Comparison of ENCODE assay signal across 31 cellular contexts in genomic region chr12:95074766-95075165, GRCh38. TPM values are rescaled to one million over a fixed set of nuclear protein-coding genes. Genes with fewer than 3 reads are reported as not detected.
DNase-seq lines count a peak whose midpoint lies in the region; ATAC-seq and TF ChIP-seq lines count a peak whose summit lies in the region.
"Had no signal": no experiment of that assay in that cellular context is flagged by ENCODE, and none has a peak within 500 bp of the region (broad histone marks: within the 10 kb centered on the region; RNA-seq: fewer than 3 reads in every experiment).

No MANE protein-coding gene starts in this region.

- peaks cover 7% of the 10 kb centered on the region for H3K4me1 Mint-ChIP-seq in Calu3 (ENCODE audit: low read depth, unreplicated experiment)
- H3K4me1 Mint-ChIP-seq in naive thymus-derived CD8-positive, alpha-beta T cell = peaks cover 6 to 26% (median 13%) of the 10 kb centered on the region in 4 donors

- TF ChIP-seq CTCF in Calu3 (IDR thresholded peaks at IDR 0.05; ENCODE audit: unreplicated experiment) (no peak), astrocyte of the spinal cord (IDR thresholded peaks at IDR 0.05; ENCODE audit: low read depth, low read length) (no peak), gastroesophageal sphincter (IDR thresholded peaks at IDR 0.05) (no peak), sigmoid colon (IDR thresholded peaks at IDR 0.05) (no peak)

- intact Hi-C loops in Calu3 (cut with micrococcal nuclease; ENCODE audit: unreplicated experiment) = no loop called here
- intact Hi-C loops in sigmoid colon (cut with DNase I) = no loop called here

- no peak overlapping the region for H3K4me3 ChIP-seq in astrocyte of the spinal cord (ENCODE audit: low read depth, low read length)
- no peak overlapping the region for H3K4me3 ChIP-seq in gastroesophageal sphincter
- no peak overlapping the region for H3K4me3 ChIP-seq in sigmoid colon
- H3K4me3 ChIP-seq: adrenal gland; BLaER1 treated with 17β-estradiol and CSF1 and Interleukin-3, amounts not matched to agents 10 nM and 100 nM; cardiac muscle cell; esophagus squamous epithelium; left ventricle myocardium inferior; Peyer's patch; right lobe of liver; thyroid gland had no signal

- H3K27ac Mint-ChIP-seq in Calu3 (ENCODE audit: unreplicated experiment) = peak overlapping the region; percentile 56
- H3K27ac Mint-ChIP-seq in naive thymus-derived CD8-positive, alpha-beta T cell = no peak overlapping the region
- H3K27ac Mint-ChIP-seq: activated CD4-positive, alpha-beta T cell treated with anti-CD3 and anti-CD28 coated beads for 36 hours; endodermal cell; IgD-negative memory B cell; mesothelial cell of epicardium; nephron progenitor cell; stimulated activated naive CD8-positive, alpha-beta T cell treated with anti-CD3 and anti-CD28 coated beads, Interleukin-15, Interleukin-2, amounts not matched to agents 100 ng/mL and 50 ng/mL, for 24 hours; T-helper 2 cell treated with Interferon-gamma antibody and Interleukin-4, amounts not matched to agents 5 μg/mL and 100 μg/mL, for 36 hours had no signal

- peaks cover 63% of the 10 kb centered on the region for H3K36me3 Mint-ChIP-seq in Calu3 (ENCODE audit: insufficient read depth, unreplicated experiment)
- peaks cover 0 to 7% (median 1%) of the 10 kb centered on the region in 3 donors for H3K36me3 Mint-ChIP-seq in naive thymus-derived CD8-positive, alpha-beta T cell
- H3K36me3 Mint-ChIP-seq: mesothelial cell of epicardium had no signal

- H3K27me3 Mint-ChIP-seq in Calu3 (ENCODE audit: unreplicated experiment) = no peaks in the 10 kb centered on the region
- no peaks in the 10 kb centered on the region for H3K27me3 Mint-ChIP-seq in naive thymus-derived CD8-positive, alpha-beta T cell
- H3K27me3 Mint-ChIP-seq: activated CD4-positive, alpha-beta T cell treated with anti-CD3 and anti-CD28 coated beads for 36 hours; activated T-cell treated with anti-CD3 and anti-CD28 coated beads, Interleukin-2, amount 50 U/mL, for 24 hours; IgD-negative memory B cell; stimulated activated naive CD8-positive, alpha-beta T cell treated with anti-CD3 and anti-CD28 coated beads, Interleukin-15, Interleukin-2, amounts not matched to agents 100 ng/mL and 50 ng/mL, for 24 hours had no signal

- 42 to 57% methylated on average over 5 of the region's 5 CpGs for WGBS in gastroesophageal sphincter (ENCODE audit: low coverage in 1 of 2), 2 donors
- WGBS in sigmoid colon, 2 donors = 62 to 75% methylated on average over 5 of the region's 5 CpGs

- BruUV-seq in Calu3 (replicated peaks; lab: Mats Ljungman, UMichigan) = no TSS peak

- no peak for DNase-seq in Calu3
- DNase-seq in astrocyte of the spinal cord (ENCODE audit: low read depth, low spot score) = peak; percentile 63
- no peak for DNase-seq in sigmoid colon
- no peak for DNase-seq in T1000 (lab: John Stamatoyannopoulos, UW)
- DNase-seq in naive thymus-derived CD8-positive, alpha-beta T cell = no peak
- DNase-seq: activated T-cell treated with anti-CD3 and anti-CD28 coated beads, Interleukin-2, amount 50 U/mL, for 24 hours; COR-L47; cortex of kidney; DND-41; esophagus squamous epithelium; left ventricle myocardium inferior; NCI-H1105 treated with DMSO at 0.1 percent for 48 hours; NCI-H2029; NCI-H2227 treated with DMSO at 0.1 percent for 48 hours; NCI-H526 treated with DMSO at 0.1 percent for 48 hours; nephron progenitor cell; Peyer's patch; right lobe of liver; SHP77 treated with DMSO at 0.1 percent for 48 hours; thyroid gland had no signal

- no peak overlapping the region for H3K4me3 Mint-ChIP-seq in Calu3 (ENCODE audit: low read depth, unreplicated experiment)
- H3K4me3 Mint-ChIP-seq in naive thymus-derived CD8-positive, alpha-beta T cell = peak overlapping the region in 3 of 10 donors; percentile 8 to 22 (median 19)
- H3K4me3 Mint-ChIP-seq: activated CD4-positive, alpha-beta T cell treated with anti-CD3 and anti-CD28 coated beads for 36 hours; activated T-cell treated with anti-CD3 and anti-CD28 coated beads, Interleukin-2, amount 50 U/mL, for 24 hours; endodermal cell; stimulated activated naive CD8-positive, alpha-beta T cell treated with anti-CD3 and anti-CD28 coated beads, Interleukin-15, Interleukin-2, amounts not matched to agents 100 ng/mL and 50 ng/mL, for 24 hours; T-helper 2 cell treated with Interferon-gamma antibody and Interleukin-4, amounts not matched to agents 5 μg/mL and 100 μg/mL, for 36 hours had no signal

- H3K27me3 ChIP-seq in gastroesophageal sphincter = no peaks in the 10 kb centered on the region
- H3K27me3 ChIP-seq in sigmoid colon = no peaks in the 10 kb centered on the region
- H3K27me3 ChIP-seq: adrenal gland; BLaER1 treated with 17β-estradiol and CSF1 and Interleukin-3, amounts not matched to agents 10 nM and 100 nM; cardiac muscle cell; esophagus squamous epithelium; Peyer's patch; right lobe of liver; thyroid gland had no signal

- POLR2A ChIA-PET in naive thymus-derived CD8-positive, alpha-beta T cell (lab: Charles Lee) = no interaction called here

- CTCF ChIA-PET in Calu3 (lab: Charles Lee) = no interaction called here

- TF ChIP-seq EP300 in gastroesophageal sphincter (IDR thresholded peaks at IDR 0.05) (no peak), sigmoid colon (IDR thresholded peaks at IDR 0.05) (no peak)

- H3K9me3 ChIP-seq in gastroesophageal sphincter = no peaks in the 10 kb centered on the region
- H3K9me3 ChIP-seq in sigmoid colon = no peaks in the 10 kb centered on the region
- H3K9me3 ChIP-seq: adrenal gland; BLaER1 treated with 17β-estradiol and CSF1 and Interleukin-3, amounts not matched to agents 10 nM and 100 nM; esophagus squamous epithelium; left ventricle myocardium inferior; Peyer's patch; right lobe of liver; thyroid gland had no signal

- no peak for TF ChIP-seq POLR2A in gastroesophageal sphincter (IDR thresholded peaks at IDR 0.05)
- TF ChIP-seq POLR2A in sigmoid colon (IDR thresholded peaks at IDR 0.05) = no peak

- no peaks in the 10 kb centered on the region for H3K9me3 Mint-ChIP-seq in Calu3 (ENCODE audit: low read depth, unreplicated experiment)
- H3K9me3 Mint-ChIP-seq in naive thymus-derived CD8-positive, alpha-beta T cell = no peaks in the 10 kb centered on the region
- H3K9me3 Mint-ChIP-seq: activated T-cell treated with anti-CD3 and anti-CD28 coated beads, Interleukin-2, amount 50 U/mL, for 24 hours; endodermal cell; IgD-negative memory B cell; mesothelial cell of epicardium; nephron progenitor cell; stimulated activated naive CD8-positive, alpha-beta T cell treated with anti-CD3 and anti-CD28 coated beads, Interleukin-15, Interleukin-2, amounts not matched to agents 100 ng/mL and 50 ng/mL, for 24 hours; T-helper 2 cell treated with Interferon-gamma antibody and Interleukin-4, amounts not matched to agents 5 μg/mL and 100 μg/mL, for 36 hours had no signal

- H3K4me1 ChIP-seq in gastroesophageal sphincter (peaks cover 0 to 47% (median 11%) of the 10 kb centered on the region in 3 donors), sigmoid colon (peaks cover 0 to 31% (median 26%) of the 10 kb centered on the region in 4 donors)
- H3K4me1 ChIP-seq: right lobe of liver had no signal

- no peaks in the 10 kb centered on the region for H3K36me3 ChIP-seq in gastroesophageal sphincter
- H3K36me3 ChIP-seq in sigmoid colon = no peaks in the 10 kb centered on the region
- H3K36me3 ChIP-seq: adrenal gland, cardiac muscle cell, esophagus squamous epithelium, left ventricle myocardium inferior, Peyer's patch, right lobe of liver, thyroid gland had no signal

- in situ Hi-C loops in astrocyte of the spinal cord (cut with HindIII; ENCODE audit: low sequenced_read_pairs) = no loop called here

- H3K27ac ChIP-seq in gastroesophageal sphincter (peak overlapping the region; percentile 12 to 97 (median 91)), sigmoid colon (peak overlapping the region in 3 of 4 donors; percentile 50 to 95 (median 93))
- H3K27ac ChIP-seq: BLaER1 treated with 17β-estradiol and CSF1 and Interleukin-3, amounts not matched to agents 10 nM and 100 nM; cardiac muscle cell; left ventricle myocardium inferior; Peyer's patch; right lobe of liver; thyroid gland had no signal

- ATAC-seq in gastroesophageal sphincter (no peak), HG02759 (IDR thresholded peaks at IDR 0.05; ENCODE audit: unreplicated experiment) (no peak)
- no peak for ATAC-seq in naive thymus-derived CD8-positive, alpha-beta T cell
- ATAC-seq: activated CD4-positive, alpha-beta T cell treated with anti-CD3 and anti-CD28 coated beads for 36 hours; right lobe of liver had no signal

RNA-seq across cellular contexts. Expression of gene NR2C1, which starts 1.3 kb away (rescaled TPM):
- total RNA-seq in Calu3 (2022) = 43.9 and 50.3 TPM in 2 replicates
- 10 to 100 TPM; 29.0 to 70.8 (median 45.1) TPM for total RNA-seq in gastroesophageal sphincter
- 10 to 100 TPM; 28.8 to 78.1 (median 52.2) TPM for total RNA-seq in sigmoid colon
- polyA plus RNA-seq in sigmoid colon = 10 to 100 TPM in 1 of 3 donors, 1 to 10 TPM in 2; 7.8 to 12.2 (median 8.3) TPM
- total RNA-seq in naive thymus-derived CD8-positive, alpha-beta T cell = 10 to 100 TPM; 42.9 to 59.0 TPM
- polyA plus RNA-seq in naive thymus-derived CD8-positive, alpha-beta T cell = 1 to 10 TPM; 3.3 to 7.1 (median 5.9) TPM
